Comparison of ENCODE assay signal across 9 cellular contexts in genomic region chr2:1730047-1730937, GRCh38. TPM values are rescaled to one million over a fixed set of nuclear protein-coding genes. Genes with fewer than 3 reads are reported as not detected.
A peak's percentile ranks its signal among the peaks of the same experiment; 100 is the strongest.
DNase-seq lines count a peak whose midpoint lies in the region; TF ChIP-seq lines count a peak whose summit lies in the region.
"Had no signal": no experiment of that assay in that cellular context is flagged by ENCODE, and none has a peak within 500 bp of the region (broad histone marks: within the 10 kb centered on the region; RNA-seq: fewer than 3 reads in every experiment).

No MANE protein-coding gene starts in this region.

- WGBS in spleen, 5 donors: 57 to 65% (median 64%) methylated on average over 10 of the region's 10 CpGs

- H3K27me3 ChIP-seq in spleen (replicated peaks in 1 of 7): no peaks in the 10 kb centered on the region

- no peak for TF ChIP-seq POLR2A in spleen (IDR thresholded peaks at IDR 0.05)

- POLR2A ChIA-PET in MCF 10A (lab: Yijun Ruan, JAX): interaction anchor here (0.7 to 5.1 kb wide), 14 partner anchors 8 to 1828 kb away, joined by 3 to 48 read pairs (median 8); partner anchors contain the start of genes PXDN and RNASEH1
- POLR2A ChIA-PET in activated CD4-positive, alpha-beta memory T cell treated with anti-CD3 and anti-CD28 coated beads for 36 hours (lab: Charles Lee): no interaction called here

- intact Hi-C loops in MCF 10A (cut with micrococcal nuclease) (loop anchor here (1.0 kb wide), 1 partner anchor 22 kb away; no protein-coding TSS in a partner anchor), spleen (cut with DNase I; ENCODE audit: low total_unique reads) (no loop called here)
- intact Hi-C loops in activated CD4-positive, alpha-beta memory T cell treated with anti-CD3 and anti-CD28 coated beads for 36 hours (cut with micrococcal nuclease): no loop called here

- peak overlapping the region; percentile 53 for H3K4me3 Mint-ChIP-seq in MCF 10A (ENCODE audit: unreplicated experiment)
- no peak overlapping the region for H3K4me3 Mint-ChIP-seq in activated CD4-positive, alpha-beta memory T cell treated with anti-CD3 and anti-CD28 coated beads for 36 hours
- H3K4me3 Mint-ChIP-seq: activated CD4-positive, alpha-beta memory T cell treated with anti-CD3 and anti-CD28 coated beads, Interleukin-2, amount 10 ng/mL, durations not matched to agents 7 days and 5 days had no signal

- no peaks in the 10 kb centered on the region for H3K36me3 ChIP-seq in spleen

- peaks cover 0 to 24% (median 10%) of the 10 kb centered on the region in 6 donors for H3K4me1 ChIP-seq in spleen

- no peak for TF ChIP-seq CTCF in MCF 10A (IDR thresholded peaks at IDR 0.05; ENCODE audit: unreplicated experiment)
- TF ChIP-seq CTCF in spleen (IDR thresholded peaks at IDR 0.05 in 8 of 11, conservative IDR thresholded peaks at IDR 0.05 in 3 of 11): no peak

- H3K9me3 ChIP-seq in spleen: peaks cover 0 to 1% (median 0%) of the 10 kb centered on the region in 8 donors

- H3K36me3 Mint-ChIP-seq in MCF 10A (ENCODE audit: insufficient read depth, unreplicated experiment): peaks cover 12% of the 10 kb centered on the region
- no peaks in the 10 kb centered on the region for H3K36me3 Mint-ChIP-seq in activated CD4-positive, alpha-beta memory T cell treated with anti-CD3 and anti-CD28 coated beads for 36 hours

- DNase-seq in HK-2 (ENCODE audit: unreplicated experiment): peak; percentile 42
- DNase-seq in MCF 10A (ENCODE audit: unreplicated experiment): peak; percentile 70
- DNase-seq in iris pigment epithelial cell (ENCODE audit: low read depth): peak; percentile 92
- DNase-seq in spleen: no peak
- no peak for DNase-seq in AML-193 (lab: John Stamatoyannopoulos, UW)
- no peak for DNase-seq in activated CD4-positive, alpha-beta memory T cell treated with anti-CD3 and anti-CD28 coated beads for 36 hours
- DNase-seq in midbrain (lab: John Stamatoyannopoulos, UW): no peak
- DNase-seq in effector CD4-positive, alpha-beta T cell: no peak
- DNase-seq: activated CD4-positive, alpha-beta memory T cell treated with anti-CD3 and anti-CD28 coated beads, Interleukin-2, amount 10 ng/mL, durations not matched to agents 7 days and 5 days had no signal

- no peaks in the 10 kb centered on the region for H3K9me3 Mint-ChIP-seq in MCF 10A (ENCODE audit: unreplicated experiment)
- H3K9me3 Mint-ChIP-seq in activated CD4-positive, alpha-beta memory T cell treated with anti-CD3 and anti-CD28 coated beads for 36 hours: no peaks in the 10 kb centered on the region
- H3K9me3 Mint-ChIP-seq: activated CD4-positive, alpha-beta memory T cell treated with anti-CD3 and anti-CD28 coated beads, Interleukin-2, amount 10 ng/mL, durations not matched to agents 7 days and 5 days had no signal

- no peaks in the 10 kb centered on the region for H3K27me3 Mint-ChIP-seq in MCF 10A (ENCODE audit: insufficient read depth, unreplicated experiment)
- peaks cover 3% of the 10 kb centered on the region for H3K27me3 Mint-ChIP-seq in activated CD4-positive, alpha-beta memory T cell treated with anti-CD3 and anti-CD28 coated beads for 36 hours
- H3K27me3 Mint-ChIP-seq: activated CD4-positive, alpha-beta memory T cell treated with anti-CD3 and anti-CD28 coated beads, Interleukin-2, amount 10 ng/mL, durations not matched to agents 7 days and 5 days had no signal

- H3K4me1 Mint-ChIP-seq in MCF 10A (ENCODE audit: insufficient read depth, unreplicated experiment): peaks cover 32% of the 10 kb centered on the region
- H3K4me1 Mint-ChIP-seq in activated CD4-positive, alpha-beta memory T cell treated with anti-CD3 and anti-CD28 coated beads for 36 hours (ENCODE audit: low read depth): no peaks in the 10 kb centered on the region
- H3K4me1 Mint-ChIP-seq: activated CD4-positive, alpha-beta memory T cell treated with anti-CD3 and anti-CD28 coated beads, Interleukin-2, amount 10 ng/mL, durations not matched to agents 7 days and 5 days had no signal

- peak overlapping the region; percentile 99 for H3K27ac Mint-ChIP-seq in MCF 10A (ENCODE audit: low read depth, unreplicated experiment)
- H3K27ac Mint-ChIP-seq in activated CD4-positive, alpha-beta memory T cell treated with anti-CD3 and anti-CD28 coated beads for 36 hours: no peak overlapping the region
- H3K27ac Mint-ChIP-seq: activated CD4-positive, alpha-beta memory T cell treated with anti-CD3 and anti-CD28 coated beads, Interleukin-2, amount 10 ng/mL, durations not matched to agents 7 days and 5 days had no signal

- CTCF ChIA-PET in MCF 10A (lab: Yijun Ruan, JAX): interaction anchor here (0.6 to 3.9 kb wide), 12 partner anchors 9 to 179 kb away, joined by 3 to 38 read pairs (median 6); no protein-coding TSS in a partner anchor
- CTCF ChIA-PET in activated CD4-positive, alpha-beta memory T cell treated with anti-CD3 and anti-CD28 coated beads for 36 hours (lab: Charles Lee): no interaction called here

- no peak overlapping the region for H3K4me3 ChIP-seq in spleen

- H3K27ac ChIP-seq in spleen: peak overlapping the region in 7 of 8 donors; percentile 13 to 57 (median 33)

- TSS peak; percentile 98 for BruUV-seq in MCF 10A (replicated peaks; lab: Mats Ljungman, UMichigan)

RNA-seq across cellular contexts. Expression of gene PXDN, which starts 14.0 kb away (rescaled TPM):
- total RNA-seq in MCF 10A (2022) (96.1 and 114 TPM in 2 replicates), spleen (10 to 100 TPM; 25.1 to 49.3 (median 38.7) TPM)
- 1 to 10 TPM; 1.9 to 3.6 (median 1.9) TPM for polyA plus RNA-seq in spleen
- total RNA-seq in activated CD4-positive, alpha-beta memory T cell treated with anti-CD3 and anti-CD28 coated beads for 36 hours: not detected
- total RNA-seq: activated CD4-positive, alpha-beta memory T cell treated with anti-CD3 and anti-CD28 coated beads, Interleukin-2, amount 10 ng/mL, durations not matched to agents 7 days and 5 days had no signal

Comparison
In these comparisons a context has a peak if more than half of its experiments do, and no peak if none do; other contexts are left out.
1. DNase-seq: peak in HK-2 (single experiment), MCF 10A (single experiment) and iris pigment epithelial cell (single experiment); none in spleen (single experiment), AML-193 (0 of 2), activated CD4-positive, alpha-beta memory T cell treated with anti-CD3 and anti-CD28 coated beads for 36 hours (single experiment), midbrain (single experiment) and effector CD4-positive, alpha-beta T cell (single experiment).
2. RNA of gene PXDN, which starts 14.0 kb away (total RNA-seq): 96.1 to 114 TPM in MCF 10A and 25.1 to 49.3 TPM in spleen; not detected in activated CD4-positive, alpha-beta memory T cell treated with anti-CD3 and anti-CD28 coated beads for 36 hours; every median in the first group is over 10 times any median in the second.